10 cellular contexts compared by ENCODE assay signal in the genomic region with DNA sequence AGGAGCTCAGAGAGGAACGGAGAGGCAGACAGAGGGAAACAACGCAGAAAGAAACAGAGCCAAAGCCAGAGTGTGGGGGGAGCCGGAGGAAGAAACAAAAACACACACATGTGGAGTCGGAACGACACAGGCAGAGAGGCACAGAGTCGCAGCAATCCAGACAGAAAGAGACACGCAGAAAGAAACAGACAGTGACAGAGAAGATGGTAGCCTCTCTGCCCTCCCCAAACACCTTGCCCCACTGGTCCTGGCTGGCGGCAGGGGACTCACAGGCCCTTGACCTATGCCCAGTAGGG. TPM values are rescaled to one million over a fixed set of nuclear protein-coding genes. Genes with fewer than 3 reads are reported as not detected.
DNase-seq lines count a peak whose midpoint lies in the region; FAIRE-seq and TF ChIP-seq lines count a peak whose summit lies in the region.
"Had no signal": no experiment of that assay in that cellular context is flagged by ENCODE, and none has a peak within 500 bp of the region (broad histone marks: within the 10 kb centered on the region; RNA-seq: fewer than 3 reads in every experiment).

No MANE protein-coding gene starts in this region.

- no peaks in the 10 kb centered on the region for H3K27me3 Mint-ChIP-seq in activated naive CD4-positive, alpha-beta T cell treated with anti-CD3 and anti-CD28 coated beads, Interleukin-2, amount 50 U/mL, for 24 hours
- no peaks in the 10 kb centered on the region for H3K27me3 Mint-ChIP-seq in activated naive CD8-positive, alpha-beta T cell
- H3K27me3 Mint-ChIP-seq in type B pancreatic cell = no peaks in the 10 kb centered on the region

- H3K4me1 ChIP-seq in kidney (ENCODE audit: control insufficient read depth in 1 of 2, insufficient read depth in 1 of 2, low read depth in 1 of 2, low read length in 2 of 2) = peaks cover 13 to 23% of the 10 kb centered on the region in 2 donors

- DNase-seq in activated naive CD4-positive, alpha-beta T cell treated with Interleukin-2 at 50 U/mL for 16 hours = no peak
- no peak for DNase-seq in kidney
- DNase-seq in type B pancreatic cell (ENCODE audit: extremely low spot score, unreplicated experiment) = no peak
- no peak for DNase-seq in D341Med (ENCODE audit: low spot score)
- DNase-seq in NCI-H2227 (lab: John Stamatoyannopoulos, UW; ENCODE audit: unreplicated experiment) = no peak
- DNase-seq in activated CD4-positive, alpha-beta T cell treated with anti-CD3 and anti-CD28 coated beads for 48 hours = no peak
- DNase-seq: DMS79 treated with DMSO at 0.1 percent for 48 hours, retina had no signal

- FAIRE-seq in kidney (lab: Jason Lieb, UNC) = no peak

- peak overlapping the region; percentile 56 to 86 for H3K4me3 ChIP-seq in kidney (ENCODE audit: low read length in 2 of 2)

- intact Hi-C loops in kidney (cut with DNase I) = no loop called here

- no peaks in the 10 kb centered on the region for H3K9me3 Mint-ChIP-seq in activated naive CD4-positive, alpha-beta T cell treated with anti-CD3 and anti-CD28 coated beads, Interleukin-2, amount 50 U/mL, for 24 hours
- no peaks in the 10 kb centered on the region for H3K9me3 Mint-ChIP-seq in activated naive CD8-positive, alpha-beta T cell (ENCODE audit: low read depth)
- H3K9me3 Mint-ChIP-seq in type B pancreatic cell = no peaks in the 10 kb centered on the region

- H3K4me3 Mint-ChIP-seq in activated naive CD4-positive, alpha-beta T cell treated with anti-CD3 and anti-CD28 coated beads, Interleukin-2, amount 50 U/mL, for 24 hours = peak overlapping the region; percentile 61
- H3K4me3 Mint-ChIP-seq in activated naive CD8-positive, alpha-beta T cell = peak overlapping the region; percentile 76
- H3K4me3 Mint-ChIP-seq in type B pancreatic cell = peak overlapping the region; percentile 94

- no peak for TF ChIP-seq CTCF in kidney (IDR thresholded peaks at IDR 0.05; ENCODE audit: borderline replicate concordance, extremely low read depth, insufficient read depth)
- no peak for TF ChIP-seq CTCF in type B pancreatic cell (conservative IDR thresholded peaks at IDR 0.05)

- no peaks in the 10 kb centered on the region for H3K9me3 ChIP-seq in kidney (ENCODE audit: control insufficient read depth in 1 of 2, low read length in 2 of 2)

- H3K36me3 Mint-ChIP-seq in activated naive CD4-positive, alpha-beta T cell treated with anti-CD3 and anti-CD28 coated beads, Interleukin-2, amount 50 U/mL, for 24 hours = peaks cover 11% of the 10 kb centered on the region
- peaks cover 4% of the 10 kb centered on the region for H3K36me3 Mint-ChIP-seq in activated naive CD8-positive, alpha-beta T cell
- peaks cover 13% of the 10 kb centered on the region for H3K36me3 Mint-ChIP-seq in type B pancreatic cell

- H3K27ac Mint-ChIP-seq in activated naive CD4-positive, alpha-beta T cell treated with anti-CD3 and anti-CD28 coated beads, Interleukin-2, amount 50 U/mL, for 24 hours = no peak overlapping the region
- H3K27ac Mint-ChIP-seq in activated naive CD8-positive, alpha-beta T cell = no peak overlapping the region
- H3K27ac Mint-ChIP-seq in type B pancreatic cell = peak overlapping the region; percentile 29

- H3K36me3 ChIP-seq in kidney (ENCODE audit: control insufficient read depth in 1 of 2, insufficient read depth in 2 of 2, low read length in 2 of 2) = peaks cover 33 to 37% of the 10 kb centered on the region in 2 donors

- peak overlapping the region; percentile 39 to 53 for H3K9ac ChIP-seq in kidney (ENCODE audit: low read length in 2 of 2)

- H3K27ac ChIP-seq in kidney (ENCODE audit: low read depth in 2 of 2, low read length in 2 of 2) = peak overlapping the region; percentile 36 to 57

- peaks cover 48% of the 10 kb centered on the region for H3K4me1 Mint-ChIP-seq in activated naive CD4-positive, alpha-beta T cell treated with anti-CD3 and anti-CD28 coated beads, Interleukin-2, amount 50 U/mL, for 24 hours
- peaks cover 28% of the 10 kb centered on the region for H3K4me1 Mint-ChIP-seq in activated naive CD8-positive, alpha-beta T cell (ENCODE audit: low read depth)
- peaks cover 22% of the 10 kb centered on the region for H3K4me1 Mint-ChIP-seq in type B pancreatic cell (ENCODE audit: unreplicated experiment)

RNA-seq across cellular contexts. Expression of a gene that starts 1.7 kb away (rescaled TPM):
- total RNA-seq in kidney = 31.2 TPM
- polyA plus RNA-seq in kidney (ENCODE audit: insufficient read depth, low read depth, low replicate concordance) = 24.0 TPM
- total RNA-seq in type B pancreatic cell (ENCODE audit: low replicate concordance) = 20.1 and 22.1 TPM in 2 replicates

RNA-seq across cellular contexts. Expression of a gene that starts 21.3 kb away (rescaled TPM):
- total RNA-seq in kidney (2.0 TPM), type B pancreatic cell (ENCODE audit: low replicate concordance) (9.8 and 10.2 TPM in 2 replicates)
- polyA plus RNA-seq in kidney (ENCODE audit: insufficient read depth, low read depth, low replicate concordance) = 0.17 TPM

RNA-seq across cellular contexts. Expression of a gene that starts 33.0 kb away (rescaled TPM):
- total RNA-seq in kidney (69.4 TPM), type B pancreatic cell (ENCODE audit: low replicate concordance) (104 and 145 TPM in 2 replicates)
- 112 TPM for polyA plus RNA-seq in kidney (ENCODE audit: insufficient read depth, low read depth, low replicate concordance)

RNA-seq across cellular contexts. Expression of a gene that starts 48.7 kb away (rescaled TPM):
- total RNA-seq in kidney (15.4 TPM), type B pancreatic cell (ENCODE audit: low replicate concordance) (19.7 and 35.6 TPM in 2 replicates)
- 20.6 TPM for polyA plus RNA-seq in kidney (ENCODE audit: insufficient read depth, low read depth, low replicate concordance)
